Comparison of ENCODE assay signal across 8 cellular contexts in genomic region chr10:43348511-43349312, GRCh38. TPM values are rescaled to one million over a fixed set of nuclear protein-coding genes. Genes with fewer than 3 reads are reported as not detected.
DNase-seq lines count a peak whose midpoint lies in the region; TF ChIP-seq lines count a peak whose summit lies in the region.

No MANE protein-coding gene starts in this region.

- H3K27ac ChIP-seq in parathyroid adenoma = no peak overlapping the region

- peak overlapping the region; percentile 86 for H3K27ac Mint-ChIP-seq in type B pancreatic cell

- H2AFZ ChIP-seq in parathyroid adenoma = peak overlapping the region; percentile 61

- no peaks in the 10 kb centered on the region for H3K9me3 ChIP-seq in parathyroid adenoma (ENCODE audit: control insufficient read depth, low read length)

- H3K4me1 Mint-ChIP-seq in type B pancreatic cell (ENCODE audit: unreplicated experiment) = peaks cover 11% of the 10 kb centered on the region

- no peak overlapping the region for H3K9ac ChIP-seq in parathyroid adenoma

- H3K9me3 Mint-ChIP-seq in type B pancreatic cell = no peaks in the 10 kb centered on the region

- peaks cover 3% of the 10 kb centered on the region for H3K27me3 Mint-ChIP-seq in type B pancreatic cell

- H3K36me3 ChIP-seq in parathyroid adenoma (ENCODE audit: control insufficient read depth, insufficient read depth, low read length) = no peaks in the 10 kb centered on the region

- no peak overlapping the region for H3K4me2 ChIP-seq in parathyroid adenoma (ENCODE audit: low read length)

- DNase-seq in GM03348 (ENCODE audit: low spot score) = peak; percentile 96
- DNase-seq in H4 (ENCODE audit: low spot score) = peak; percentile 76
- DNase-seq in SIG-M5 treated with dmso at 0.1 percent for 504 hours (lab: John Stamatoyannopoulos, UW; ENCODE audit: unreplicated experiment) = peak; percentile 92
- peak; percentile 81 for DNase-seq in activated gamma-delta T cell treated with anti-CD3 and anti-CD28 coated beads, Interleukin-2, amount 50 U/mL, for 16 hours (ENCODE audit: low read depth)
- DNase-seq in globus pallidus (ENCODE audit: low spot score) = peak; percentile 98
- DNase-seq in type B pancreatic cell (ENCODE audit: extremely low spot score, unreplicated experiment) = peak; percentile 87

- peak; percentile 96 for TF ChIP-seq CTCF in LNCAP (IDR thresholded peaks at IDR 0.05)
- peak; percentile 93 for TF ChIP-seq CTCF in parathyroid adenoma (IDR thresholded peaks at IDR 0.05)
- TF ChIP-seq CTCF in type B pancreatic cell (conservative IDR thresholded peaks at IDR 0.05) = peak; percentile 96

- no peak overlapping the region for H3K4me3 ChIP-seq in parathyroid adenoma (ENCODE audit: low read depth, low read length)

- H3K27me3 ChIP-seq in parathyroid adenoma (ENCODE audit: control insufficient read depth, insufficient read depth, low read length) = no peaks in the 10 kb centered on the region

- peak overlapping the region; percentile 49 for H3K4me3 Mint-ChIP-seq in type B pancreatic cell

- no peaks in the 10 kb centered on the region for H3K36me3 Mint-ChIP-seq in type B pancreatic cell

- no peaks in the 10 kb centered on the region for H3K79me2 ChIP-seq in parathyroid adenoma

- H3K4me1 ChIP-seq in parathyroid adenoma = peaks cover 7% of the 10 kb centered on the region

RNA-seq across cellular contexts. Expression of gene FXYD4, which starts 22.7 kb away (rescaled TPM):
- not detected in 2 replicates for total RNA-seq in H4 (2014; rRNA removed; shearing (Covaris generic))
- total RNA-seq in type B pancreatic cell (ENCODE audit: low replicate concordance) = 0.97 and 3.1 TPM in 2 replicates
